Comparison of ENCODE assay signal across 9 cellular contexts in the genomic region with DNA sequence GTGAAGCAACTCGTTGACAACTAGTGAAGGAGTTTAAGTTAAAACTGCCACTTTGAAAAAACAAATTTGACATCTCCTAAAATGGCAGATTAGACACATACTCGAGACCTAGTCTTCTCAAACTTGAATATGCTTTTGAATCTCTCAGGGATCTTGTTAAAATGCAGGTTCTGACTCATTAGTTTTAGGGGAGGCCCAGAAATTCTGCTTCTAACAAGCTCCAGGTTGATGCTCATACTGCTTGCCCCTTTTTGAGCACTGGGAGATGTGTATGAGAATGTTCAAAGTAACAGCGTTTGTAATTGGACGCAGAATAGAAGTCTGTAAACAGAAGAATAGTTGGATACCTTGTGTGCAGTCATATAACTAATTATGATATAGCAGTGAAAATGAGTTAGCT. TPM values are rescaled to one million over a fixed set of nuclear protein-coding genes. Genes with fewer than 3 reads are reported as not detected.
DNase-seq lines count a peak whose midpoint lies in the region; TF ChIP-seq lines count a peak whose summit lies in the region.
"Had no signal": no experiment of that assay in that cellular context is flagged by ENCODE, and none has a peak within 500 bp of the region (broad histone marks: within the 10 kb centered on the region; RNA-seq: fewer than 3 reads in every experiment).

No MANE protein-coding gene starts in this region.

- H3K4ac ChIP-seq in mesenchymal stem cell (ENCODE audit: low read depth in 1 of 2, low read length in 2 of 2): no peak overlapping the region

- H2AFZ ChIP-seq in mesenchymal stem cell (ENCODE audit: low read depth, low read length): no peak overlapping the region

- peak overlapping the region; percentile 70 for H3K4me2 ChIP-seq in mesenchymal stem cell (ENCODE audit: low read length, poor library complexity, severe bottlenecking)

- H2BK5ac ChIP-seq in mesenchymal stem cell (ENCODE audit: low read depth, low read length, poor library complexity, severe bottlenecking): no peak overlapping the region

- H3K4me3 ChIP-seq in AG09309 (ENCODE audit: control insufficient read depth, low read depth, low read length) (peak overlapping the region; percentile 99; the same call in 1 of the 2 replicates), HEK293 (ENCODE audit: low read depth, low read length) (peak overlapping the region; percentile 90), mesenchymal stem cell (ENCODE audit: insufficient read depth in 1 of 2, low read depth in 1 of 2, low read length in 2 of 2) (peak overlapping the region in 1 of 2 experiments; percentile 99)

- no peak overlapping the region for H2BK12ac ChIP-seq in mesenchymal stem cell (ENCODE audit: low read length in 2 of 2)

- no peak overlapping the region for H2BK120ac ChIP-seq in mesenchymal stem cell (ENCODE audit: low read depth, low read length)

- no peak overlapping the region for H4K8ac ChIP-seq in mesenchymal stem cell (ENCODE audit: low read length)

- 91% methylated on average over 4 of the region's 4 CpGs for WGBS in mesenchymal stem cell

- no peak overlapping the region for H2AK5ac ChIP-seq in mesenchymal stem cell (ENCODE audit: low read length, severe bottlenecking)

- H3K27ac ChIP-seq in HEK293 (ENCODE audit: extremely low read depth, low read depth, low read length) (no peak overlapping the region), mesenchymal stem cell (ENCODE audit: low read length, poor library complexity, severe bottlenecking) (no peak overlapping the region)
- H3K27ac ChIP-seq: SJSA1 had no signal

- CTCF ChIA-PET in HEK293 (lab: Yijun Ruan, JAX): interaction anchor here (0.5 kb wide), 1 partner anchor 87 kb away, joined by 3 read pairs; no protein-coding TSS in a partner anchor

- no peak for DNase-seq in AG09309 (ENCODE audit: low read depth)
- peak; percentile 33 for DNase-seq in astrocyte of the hippocampus (ENCODE audit: low read depth, low spot score)
- DNase-seq in mesenchymal stem cell: peak; percentile 10
- DNase-seq in pons (ENCODE audit: low spot score): no peak
- no peak for DNase-seq in LoVo (ENCODE audit: low spot score)
- no peak for DNase-seq in OCI-M1 (lab: John Stamatoyannopoulos, UW)
- no peak for DNase-seq in NCI-H1436 (lab: John Stamatoyannopoulos, UW)

- H3K36me3 ChIP-seq in HEK293 (ENCODE audit: control insufficient read depth in 2 of 2, insufficient read depth in 1 of 2, low read length in 2 of 2) (peaks cover 19 to 33% of the 10 kb centered on the region in 2 experiments), mesenchymal stem cell (ENCODE audit: control insufficient read depth in 1 of 2, insufficient read depth in 2 of 2, low read depth in 1 of 2, low read length in 2 of 2) (peaks cover 9 to 32% of the 10 kb centered on the region in 2 experiments)

- H2BK15ac ChIP-seq in mesenchymal stem cell (ENCODE audit: low read depth, poor library complexity, severe bottlenecking): no peak overlapping the region

- H3K14ac ChIP-seq in mesenchymal stem cell (ENCODE audit: low read length in 2 of 2): no peak overlapping the region

- no peak overlapping the region for H3K18ac ChIP-seq in mesenchymal stem cell (ENCODE audit: low read depth in 1 of 2, low read length in 2 of 2)

- H3K23ac ChIP-seq in mesenchymal stem cell (ENCODE audit: low read length in 2 of 2): no peak overlapping the region

- H3K79me1 ChIP-seq in mesenchymal stem cell (replicated peaks; ENCODE audit: low read length, poor library complexity, severe bottlenecking): peaks cover 12% of the 10 kb centered on the region

- H3K27me3 ChIP-seq in mesenchymal stem cell (ENCODE audit: control insufficient read depth in 1 of 2, insufficient read depth in 1 of 2, low read length in 2 of 2): no peaks in the 10 kb centered on the region
- H3K27me3 ChIP-seq: SJSA1 had no signal

- H4K91ac ChIP-seq in mesenchymal stem cell (ENCODE audit: low read length): no peak overlapping the region

- H3K9me3 ChIP-seq in HEK293 (ENCODE audit: control insufficient read depth, insufficient read depth, low read depth, low read length): no peaks in the 10 kb centered on the region
- H3K9me3 ChIP-seq in mesenchymal stem cell (ENCODE audit: control insufficient read depth, low read length): no peaks in the 10 kb centered on the region
- H3K9me3 ChIP-seq: SJSA1 had no signal

- POLR2A ChIA-PET in HEK293 (lab: Yijun Ruan, JAX): no interaction called here

- peak overlapping the region; percentile 98 for H3K9ac ChIP-seq in mesenchymal stem cell (ENCODE audit: low read length)

- no peak for TF ChIP-seq CTCF in AG09309 (IDR thresholded peaks at IDR 0.05; ENCODE audit: control insufficient read depth, insufficient read depth, low read depth, low read length, missing control alignments)
- no peak for TF ChIP-seq CTCF in HEK293 (tag by site-specific recombination; IDR thresholded peaks at IDR 0.05)

- H3K4me1 ChIP-seq in HEK293 (ENCODE audit: control insufficient read depth, insufficient read depth, low read length) (no peaks in the 10 kb centered on the region), mesenchymal stem cell (ENCODE audit: control insufficient read depth, insufficient read depth, low read depth, low read length) (peaks cover 3% of the 10 kb centered on the region)

TF ChIP-seq in HEK293, 187 proteins besides CTCF, POLR2A, EP300 and RAD21:
- TF ChIP-seq FEZF1 (tag by site-specific recombination; IDR thresholded peaks at IDR 0.05): peak; percentile 31; the same call in 1 of the 2 replicates
- TF ChIP-seq, protein P1, sequence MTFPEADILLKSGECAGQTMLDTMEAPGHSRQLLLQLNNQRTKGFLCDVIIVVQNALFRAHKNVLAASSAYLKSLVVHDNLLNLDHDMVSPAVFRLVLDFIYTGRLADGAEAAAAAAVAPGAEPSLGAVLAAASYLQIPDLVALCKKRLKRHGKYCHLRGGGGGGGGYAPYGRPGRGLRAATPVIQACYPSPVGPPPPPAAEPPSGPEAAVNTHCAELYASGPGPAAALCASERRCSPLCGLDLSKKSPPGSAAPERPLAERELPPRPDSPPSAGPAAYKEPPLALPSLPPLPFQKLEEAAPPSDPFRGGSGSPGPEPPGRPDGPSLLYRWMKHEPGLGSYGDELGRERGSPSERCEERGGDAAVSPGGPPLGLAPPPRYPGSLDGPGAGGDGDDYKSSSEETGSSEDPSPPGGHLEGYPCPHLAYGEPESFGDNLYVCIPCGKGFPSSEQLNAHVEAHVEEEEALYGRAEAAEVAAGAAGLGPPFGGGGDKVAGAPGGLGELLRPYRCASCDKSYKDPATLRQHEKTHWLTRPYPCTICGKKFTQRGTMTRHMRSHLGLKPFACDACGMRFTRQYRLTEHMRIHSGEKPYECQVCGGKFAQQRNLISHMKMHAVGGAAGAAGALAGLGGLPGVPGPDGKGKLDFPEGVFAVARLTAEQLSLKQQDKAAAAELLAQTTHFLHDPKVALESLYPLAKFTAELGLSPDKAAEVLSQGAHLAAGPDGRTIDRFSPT (tag by site-specific recombination; IDR thresholded peaks at IDR 0.05): no peak
- TF ChIP-seq ZNF830 (tag by site-specific recombination; IDR thresholded peaks at IDR 0.05; ENCODE audit: low read depth): no peak
TF ChIP-seq in HEK293: peak in this region for 1.

RNA-seq across cellular contexts. Expression of a gene that starts 1.6 kb away (rescaled TPM):
- 16.7 TPM for polyA plus RNA-seq in mesenchymal stem cell (2013, experiment 1 of 2)
- polyA plus RNA-seq in mesenchymal stem cell (2013, experiment 2 of 2): 18.1 TPM

Comparison
In these comparisons a context has a peak if more than half of its experiments do, and no peak if none do; other contexts are left out.
1. DNase-seq: peak in astrocyte of the hippocampus (single experiment) and mesenchymal stem cell (single experiment); none in AG09309 (single experiment), pons (single experiment), LoVo (single experiment), OCI-M1 (single experiment) and NCI-H1436 (single experiment).